In genomic region chr7:6242561-6242960, GRCh38 we compare ENCODE assay signal across 17 cellular contexts. TPM values are rescaled to one million over a fixed set of nuclear protein-coding genes. Genes with fewer than 3 reads are reported as not detected.
A peak's percentile ranks its signal among the peaks of the same experiment; 100 is the strongest.
DNase-seq lines count a peak whose midpoint lies in the region; ATAC-seq, FAIRE-seq and TF ChIP-seq lines count a peak whose summit lies in the region.
"Had no signal": no experiment of that assay in that cellular context is flagged by ENCODE, and none has a peak within 500 bp of the region (broad histone marks: within the 10 kb centered on the region; RNA-seq: fewer than 3 reads in every experiment).

No MANE protein-coding gene starts in this region.

- H3K9me3 ChIP-seq in right atrium auricular region = no peaks in the 10 kb centered on the region

- no peak overlapping the region for H3K4me3 Mint-ChIP-seq in natural killer cell
- no peak overlapping the region for H3K4me3 Mint-ChIP-seq in natural killer cell treated with Interleukin-12 subunit alpha and Interleukin-12 subunit beta and Interleukin-15 and Interleukin-18, amount 100 ng/mL, for 72 hours
- no peak overlapping the region for H3K4me3 Mint-ChIP-seq in naive thymus-derived CD8-positive, alpha-beta T cell
- H3K4me3 Mint-ChIP-seq: CD4-positive, CD25-positive, alpha-beta regulatory T cell had no signal

- H3K36me3 Mint-ChIP-seq in natural killer cell = no peaks in the 10 kb centered on the region
- H3K36me3 Mint-ChIP-seq in natural killer cell treated with Interleukin-12 subunit alpha and Interleukin-12 subunit beta and Interleukin-15 and Interleukin-18, amount 100 ng/mL, for 72 hours = no peaks in the 10 kb centered on the region
- H3K36me3 Mint-ChIP-seq in naive thymus-derived CD8-positive, alpha-beta T cell = no peaks in the 10 kb centered on the region
- H3K36me3 Mint-ChIP-seq: CD4-positive, CD25-positive, alpha-beta regulatory T cell had no signal

- H3K27ac ChIP-seq in right atrium auricular region = no peak overlapping the region
- H3K27ac ChIP-seq: 22Rv1, SK-N-MC had no signal

- H3K27me3 ChIP-seq in right atrium auricular region = no peaks in the 10 kb centered on the region

- no peaks in the 10 kb centered on the region for H3K36me3 ChIP-seq in right atrium auricular region

- H3K27me3 Mint-ChIP-seq in natural killer cell (ENCODE audit: low read depth in 2 of 2) = no peaks in the 10 kb centered on the region
- H3K27me3 Mint-ChIP-seq in natural killer cell treated with Interleukin-12 subunit alpha and Interleukin-12 subunit beta and Interleukin-15 and Interleukin-18, amount 100 ng/mL, for 72 hours = no peaks in the 10 kb centered on the region
- H3K27me3 Mint-ChIP-seq in naive thymus-derived CD8-positive, alpha-beta T cell = no peaks in the 10 kb centered on the region
- H3K27me3 Mint-ChIP-seq: CD4-positive, CD25-positive, alpha-beta regulatory T cell had no signal

- FAIRE-seq in urothelium cell line (lab: Jason Lieb, UNC) = peak; percentile 42

- intact Hi-C loops in natural killer cell (cut with micrococcal nuclease) = no loop called here

- peak overlapping the region; percentile 88 to 89 for H3K27ac Mint-ChIP-seq in natural killer cell
- H3K27ac Mint-ChIP-seq in natural killer cell treated with Interleukin-12 subunit alpha and Interleukin-12 subunit beta and Interleukin-15 and Interleukin-18, amount 100 ng/mL, for 72 hours = no peak overlapping the region
- peak overlapping the region in 1 of 10 donors; percentile 3 for H3K27ac Mint-ChIP-seq in naive thymus-derived CD8-positive, alpha-beta T cell
- H3K27ac Mint-ChIP-seq: CD4-positive, CD25-positive, alpha-beta regulatory T cell had no signal

- POLR2A ChIA-PET in naive thymus-derived CD8-positive, alpha-beta T cell (lab: Charles Lee) = no interaction called here

- TF ChIP-seq CTCF in natural killer cell (IDR thresholded peaks at IDR 0.05) = no peak
- no peak for TF ChIP-seq CTCF in fibroblast of mammary gland (conservative IDR thresholded peaks at IDR 0.05; ENCODE audit: control insufficient read depth, insufficient read depth, low read depth, low read length)
- TF ChIP-seq CTCF in right atrium auricular region (IDR thresholded peaks at IDR 0.05) = no peak

- no peak for ATAC-seq in natural killer cell
- no peak for ATAC-seq in natural killer cell treated with Interleukin-12 subunit alpha and Interleukin-12 subunit beta and Interleukin-15 and Interleukin-18, amount 100 ng/mL, for 72 hours
- no peak for ATAC-seq in HG03442 (IDR thresholded peaks at IDR 0.05; ENCODE audit: unreplicated experiment)
- ATAC-seq in naive thymus-derived CD8-positive, alpha-beta T cell = no peak

- peaks cover 0 to 20% of the 10 kb centered on the region in 2 donors for H3K4me1 ChIP-seq in right atrium auricular region

- H3K4me1 Mint-ChIP-seq in natural killer cell = peaks cover 18 to 47% of the 10 kb centered on the region in 2 donors
- H3K4me1 Mint-ChIP-seq in natural killer cell treated with Interleukin-12 subunit alpha and Interleukin-12 subunit beta and Interleukin-15 and Interleukin-18, amount 100 ng/mL, for 72 hours (ENCODE audit: low read depth in 2 of 2) = peaks cover 14 to 36% of the 10 kb centered on the region in 2 donors
- peaks cover 0 to 22% (median 4%) of the 10 kb centered on the region in 4 donors for H3K4me1 Mint-ChIP-seq in naive thymus-derived CD8-positive, alpha-beta T cell

- H3K4me3 ChIP-seq in fibroblast of mammary gland (ENCODE audit: control insufficient read depth, low read depth, low read length) = no peak overlapping the region
- H3K4me3 ChIP-seq in right atrium auricular region = no peak overlapping the region
- H3K4me3 ChIP-seq: SK-N-MC had no signal

- DNase-seq in natural killer cell (no peak), RPMI7951 (ENCODE audit: low read depth) (peak; percentile 57), fibroblast of mammary gland (ENCODE audit: low read depth) (peak; percentile 71), urothelium cell line (ENCODE audit: low spot score) (no peak), right atrium auricular region (ENCODE audit: low spot score) (no peak)
- DNase-seq in natural killer cell treated with Interleukin-12 subunit alpha and Interleukin-12 subunit beta and Interleukin-15 and Interleukin-18, amount 100 ng/mL, for 72 hours (ENCODE audit: low spot score) = no peak
- DNase-seq in naive thymus-derived CD8-positive, alpha-beta T cell = no peak
- DNase-seq: CD4-positive, CD25-positive, alpha-beta regulatory T cell; KG1; NCI-H1092 treated with DMSO at 0.1 percent for 48 hours; NCI-H1694; NCI-H2107; NCI-H345; NCI-H526 treated with DMSO at 0.1 percent for 48 hours had no signal

- H3K9me3 Mint-ChIP-seq in natural killer cell = no peaks in the 10 kb centered on the region
- H3K9me3 Mint-ChIP-seq in natural killer cell treated with Interleukin-12 subunit alpha and Interleukin-12 subunit beta and Interleukin-15 and Interleukin-18, amount 100 ng/mL, for 72 hours = no peaks in the 10 kb centered on the region
- H3K9me3 Mint-ChIP-seq in naive thymus-derived CD8-positive, alpha-beta T cell = no peaks in the 10 kb centered on the region
- H3K9me3 Mint-ChIP-seq: CD4-positive, CD25-positive, alpha-beta regulatory T cell had no signal

RNA-seq across cellular contexts. Expression of gene CYTH3, which starts 29.9 kb away (rescaled TPM):
- total RNA-seq in natural killer cell (10 to 100 TPM in 2 of 3 donors, 1 to 10 TPM in 1; 7.7 to 42.6 (median 13.6) TPM), right atrium auricular region (10 to 100 TPM; 27.2 to 34.0 TPM)
- 1 to 10 TPM in 1 of 2 donors, under 1 TPM in 1; 0.64 to 5.4 TPM for total RNA-seq in natural killer cell treated with Interleukin-12 subunit alpha and Interleukin-12 subunit beta and Interleukin-15 and Interleukin-18, amount 100 ng/mL, for 72 hours
- 18.4 and 20.6 TPM in 2 replicates for total RNA-seq in RPMI7951 (2014; rRNA removed; shearing (Covaris generic))
- 1 to 10 TPM; 8.1 to 8.6 TPM for total RNA-seq in naive thymus-derived CD8-positive, alpha-beta T cell
- polyA plus RNA-seq in naive thymus-derived CD8-positive, alpha-beta T cell = 1 to 10 TPM in 2 of 3 donors, under 1 TPM in 1; 0.77 to 4.1 (median 2.1) TPM

Comparison
In these comparisons a context has a peak if more than half of its experiments do, and no peak if none do; other contexts are left out.
1. H3K27ac Mint-ChIP-seq: peak in natural killer cell (2 of 2); none in natural killer cell treated with Interleukin-12 subunit alpha and Interleukin-12 subunit beta and Interleukin-15 and Interleukin-18, amount 100 ng/mL, for 72 hours (0 of 2).
2. DNase-seq: peak in RPMI7951 (single experiment) and fibroblast of mammary gland (single experiment); none in natural killer cell (single experiment), natural killer cell treated with Interleukin-12 subunit alpha and Interleukin-12 subunit beta and Interleukin-15 and Interleukin-18, amount 100 ng/mL, for 72 hours (single experiment), urothelium cell line (single experiment), right atrium auricular region (single experiment) and naive thymus-derived CD8-positive, alpha-beta T cell (0 of 10).